15 cellular contexts compared by ENCODE assay signal in genomic region chr22:49216579-49216978, GRCh38.
DNase-seq lines count a peak whose midpoint lies in the region; ATAC-seq and TF ChIP-seq lines count a peak whose summit lies in the region.
"Had no signal": no experiment of that assay in that cellular context is flagged by ENCODE, and none has a peak within 500 bp of the region (broad histone marks: within the 10 kb centered on the region; RNA-seq: fewer than 3 reads in every experiment).

No MANE protein-coding gene starts in this region.

- no peak for TF ChIP-seq EP300 in esophagus muscularis mucosa (IDR thresholded peaks at IDR 0.05)

- TF ChIP-seq POLR2A in body of pancreas (IDR thresholded peaks at IDR 0.05) (no peak), esophagus muscularis mucosa (IDR thresholded peaks at IDR 0.05; ENCODE audit: low read depth) (no peak)

- TF ChIP-seq CTCF in RWPE2 (IDR thresholded peaks at IDR 0.05; ENCODE audit: poor library complexity, severe bottlenecking): no peak
- TF ChIP-seq CTCF in body of pancreas (IDR thresholded peaks at IDR 0.05): no peak
- TF ChIP-seq CTCF in esophagus muscularis mucosa (IDR thresholded peaks at IDR 0.05): no peak

- no peak for ATAC-seq in RWPE2 (ENCODE audit: low read depth)
- no peak for ATAC-seq in body of pancreas
- ATAC-seq: A549 had no signal

- H3K4me1 ChIP-seq in RWPE2 (ENCODE audit: insufficient read depth, poor library complexity, severe bottlenecking) (no peaks in the 10 kb centered on the region), body of pancreas (no peaks in the 10 kb centered on the region), esophagus muscularis mucosa (no peaks in the 10 kb centered on the region)
- H3K4me1 ChIP-seq: A549, Caco-2 had no signal

- H3K4me3 ChIP-seq in RWPE2 (ENCODE audit: severe bottlenecking) (no peak overlapping the region), body of pancreas (no peak overlapping the region), esophagus muscularis mucosa (no peak overlapping the region)
- H3K4me3 ChIP-seq: A549, MG63 had no signal

- H3K9me3 ChIP-seq in RWPE2 (ENCODE audit: severe bottlenecking) (peaks cover 2% of the 10 kb centered on the region), body of pancreas (peaks cover 0 to 11% (median 2%) of the 10 kb centered on the region in 3 donors), esophagus muscularis mucosa (peaks cover 0 to 23% (median 10%) of the 10 kb centered on the region in 4 donors)
- H3K9me3 ChIP-seq: MG63 had no signal

- peak; percentile 38 for DNase-seq in activated effector memory CD4-positive, alpha-beta T cell treated with anti-CD3 and anti-CD28 coated beads, Interleukin-2, amount 50 U/mL, for 16 hours
- no peak for DNase-seq in activated effector memory CD4-positive, alpha-beta T cell treated with Interleukin-2 at 50 U/mL for 16 hours
- DNase-seq in RWPE2 (ENCODE audit: low spot score) (peak; percentile 15), posterior vena cava (ENCODE audit: low spot score) (peak; percentile 47), ureter (ENCODE audit: low spot score) (peak; percentile 18), body of pancreas (no peak), COLO829 (ENCODE audit: low spot score) (no peak), esophagus muscularis mucosa (ENCODE audit: extremely low spot score) (no peak)
- DNase-seq: Caco-2, MG63, NCI-H1092 treated with DMSO at 0.1 percent for 48 hours, NCI-H1694, NCI-H446 had no signal

- H3K36me3 ChIP-seq in RWPE2 (ENCODE audit: low read depth): no peaks in the 10 kb centered on the region
- no peaks in the 10 kb centered on the region for H3K36me3 ChIP-seq in body of pancreas (replicated peaks in 1 of 2; ENCODE audit: insufficient read depth in 1 of 2, low read depth in 2 of 2)
- no peaks in the 10 kb centered on the region for H3K36me3 ChIP-seq in esophagus muscularis mucosa
- H3K36me3 ChIP-seq: MG63 had no signal

- intact Hi-C loops in posterior vena cava (cut with DNase I): no loop called here
- intact Hi-C loops in body of pancreas (cut with DNase I): no loop called here
- intact Hi-C loops in esophagus muscularis mucosa (cut with DNase I): no loop called here

- 63 to 67% methylated on average over 5 of the region's 5 CpGs for WGBS in body of pancreas, 2 donors
- whole genome bisulfite sequencing in esophagus muscularis mucosa: 57% methylated on average over 5 of the region's 5 CpGs

- H3K27ac ChIP-seq in RWPE2 (ENCODE audit: poor library complexity, severe bottlenecking) (no peak overlapping the region), body of pancreas (no peak overlapping the region), esophagus muscularis mucosa (replicated peaks in 1 of 4) (no peak overlapping the region)
- H3K27ac ChIP-seq: A549, C4-2B had no signal

- H3K27me3 ChIP-seq in RWPE2 (ENCODE audit: insufficient read depth, poor library complexity, severe bottlenecking): no peaks in the 10 kb centered on the region
- H3K27me3 ChIP-seq in body of pancreas: no peaks in the 10 kb centered on the region
- peaks cover 0 to 50% (median 0%) of the 10 kb centered on the region in 4 donors for H3K27me3 ChIP-seq in esophagus muscularis mucosa
- H3K27me3 ChIP-seq: MG63 had no signal

Comparison
In these comparisons a context has a peak if more than half of its experiments do, and no peak if none do; other contexts are left out.
1. DNase-seq: peak in activated effector memory CD4-positive, alpha-beta T cell treated with anti-CD3 and anti-CD28 coated beads, Interleukin-2, amount 50 U/mL, for 16 hours (single experiment), RWPE2 (single experiment), posterior vena cava (single experiment) and ureter (single experiment); none in activated effector memory CD4-positive, alpha-beta T cell treated with Interleukin-2 at 50 U/mL for 16 hours (single experiment), body of pancreas (0 of 4), COLO829 (single experiment) and esophagus muscularis mucosa (single experiment).